ENCODE assay signal across 8 cellular contexts in the genomic region with DNA sequence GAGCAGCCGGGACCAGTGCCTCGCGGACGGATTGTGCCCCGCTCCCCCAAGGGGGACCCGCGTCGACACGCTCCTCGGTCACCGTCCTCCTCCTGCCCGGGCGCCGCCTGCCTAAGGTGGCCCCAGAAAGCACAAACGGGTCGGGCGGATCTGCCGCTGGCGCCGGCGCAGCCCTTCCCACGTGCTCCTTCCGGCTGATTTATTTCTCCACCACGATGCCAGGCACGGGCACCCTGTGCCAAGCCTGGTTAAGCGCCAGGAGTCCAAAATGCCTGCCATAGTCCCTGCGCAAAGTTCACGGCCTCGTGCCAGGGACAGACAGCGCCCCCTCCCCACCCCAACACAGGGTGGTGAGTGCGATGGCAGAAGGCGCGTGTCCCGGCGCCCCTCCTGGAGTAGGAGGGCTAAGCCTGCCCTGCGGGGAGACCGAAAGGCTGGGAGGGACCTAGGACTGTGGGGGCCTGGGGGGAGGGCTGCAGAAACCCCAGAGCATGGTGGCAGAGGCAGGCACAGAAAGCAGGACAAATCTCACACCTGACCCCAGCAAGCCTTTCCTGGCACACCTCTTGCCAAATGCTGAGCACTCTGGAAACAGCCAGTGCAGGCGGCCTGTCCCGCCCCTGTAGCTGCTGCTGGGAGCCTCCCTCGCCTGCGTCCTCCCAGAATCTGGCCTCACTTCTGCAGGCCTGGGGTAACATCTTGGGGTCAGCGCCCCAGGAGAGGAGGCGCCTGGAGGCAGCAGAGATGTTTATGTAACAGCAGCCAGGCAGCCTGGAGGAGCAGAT. TPM values are rescaled to one million over a fixed set of nuclear protein-coding genes. Genes with fewer than 3 reads are reported as not detected.
DNase-seq lines count a peak whose midpoint lies in the region; ATAC-seq and TF ChIP-seq lines count a peak whose summit lies in the region.

No MANE protein-coding gene starts in this region.

- H3K4me1 ChIP-seq in SJSA1 (replicated peaks) (peaks cover 42% of the 10 kb centered on the region), adrenal gland (replicated peaks in 1 of 2) (peaks cover 19 to 31% of the 10 kb centered on the region in 2 donors), heart left ventricle (peaks cover 5 to 68% (median 42%) of the 10 kb centered on the region in 12 donors), trophoblast cell (ENCODE audit: control insufficient read depth in 1 of 2, insufficient read depth in 2 of 2, low read length in 2 of 2) (peaks cover 26 to 41% of the 10 kb centered on the region in 2 experiments)

- H3K27ac ChIP-seq in SJSA1 (peak overlapping the region; percentile 41; the same call in 1 of the 2 replicates), adrenal gland (peak overlapping the region; percentile 24 to 93 (median 92)), heart left ventricle (peak overlapping the region; percentile 94 to 99 (median 98)), trophoblast cell (ENCODE audit: low read depth, low read length) (peak overlapping the region; percentile 52)

- peak overlapping the region; percentile 36 for H3K14ac ChIP-seq in trophoblast cell (ENCODE audit: low read length)

- H2AK5ac ChIP-seq in trophoblast cell (ENCODE audit: low read length), result peak overlapping the region; percentile 40

- no peak overlapping the region for H3K23ac ChIP-seq in trophoblast cell (ENCODE audit: low read length)

- TF ChIP-seq CTCF in adrenal gland (IDR thresholded peaks at IDR 0.05), result no peak
- TF ChIP-seq CTCF in heart left ventricle (IDR thresholded peaks at IDR 0.05), result no peak

- intact Hi-C loops in adrenal gland (cut with DNase I) (no loop called here), heart left ventricle (cut with DNase I) (loop anchor here in 6 of 10 donors (1.0 to 10.0 kb wide), 9 partner anchors 18 to 80 kb away; partner anchors contain the start of gene SEC16A (in 2 of the 6))

- peak overlapping the region; percentile 79 for H3K18ac ChIP-seq in trophoblast cell (ENCODE audit: low read length)

- peaks cover 7% of the 10 kb centered on the region for H3K79me2 ChIP-seq in trophoblast cell (ENCODE audit: control insufficient read depth, insufficient read depth, low read length, poor library complexity)

- peak overlapping the region; percentile 15 for H2BK12ac ChIP-seq in trophoblast cell (ENCODE audit: low read length)

- peak overlapping the region; percentile 65 for H2BK120ac ChIP-seq in trophoblast cell (ENCODE audit: insufficient read depth, low read length, poor library complexity)

- no peaks in the 10 kb centered on the region for H3K9me3 ChIP-seq in SJSA1 (replicated peaks)
- no peaks in the 10 kb centered on the region for H3K9me3 ChIP-seq in adrenal gland (replicated peaks in 1 of 3)
- no peaks in the 10 kb centered on the region for H3K9me3 ChIP-seq in heart left ventricle
- H3K9me3 ChIP-seq in trophoblast cell (ENCODE audit: insufficient read depth, low read depth, low read length), result no peaks in the 10 kb centered on the region

- H2BK5ac ChIP-seq in trophoblast cell (ENCODE audit: low read depth, low read length, poor library complexity), result peak overlapping the region; percentile 61

- peak overlapping the region; percentile 92 for H3K4me2 ChIP-seq in trophoblast cell (ENCODE audit: low read length)

- peak overlapping the region; percentile 13 for H4K12ac ChIP-seq in trophoblast cell (ENCODE audit: low read depth, low read length)

- TF ChIP-seq POLR2A in adrenal gland (IDR thresholded peaks at IDR 0.05) (no peak), heart left ventricle (IDR thresholded peaks at IDR 0.05) (no peak)

- H3K79me1 ChIP-seq in trophoblast cell (ENCODE audit: low read length), result peaks cover 29% of the 10 kb centered on the region

- H4K8ac ChIP-seq in trophoblast cell (ENCODE audit: low read depth, low read length), result peak overlapping the region; percentile 34

- peak overlapping the region; percentile 80 for H2AFZ ChIP-seq in trophoblast cell (ENCODE audit: insufficient read depth, low read length, poor library complexity)

- 7 to 45% (median 9%) methylated on average over 8 to 43 of the region's 43 CpGs for WGBS in adrenal gland, 4 donors
- WGBS in heart left ventricle, 4 donors, result 4 to 21% (median 6%) methylated on average over 12 to 43 of the region's 43 CpGs
- no CpG with 5 or more reads among the region's 43 CpGs for WGBS in trophoblast cell (ENCODE audit: extremely low coverage, insufficient coverage, insufficient read length)

- peak overlapping the region; percentile 56 for H3K9ac ChIP-seq in trophoblast cell (ENCODE audit: low read length)

- H3K36me3 ChIP-seq in SJSA1 (peaks cover 4% of the 10 kb centered on the region; the same call in 1 of the 2 replicates), adrenal gland (replicated peaks in 1 of 2) (no peaks in the 10 kb centered on the region), heart left ventricle (peaks cover 0 to 18% (median 2%) of the 10 kb centered on the region in 9 donors), trophoblast cell (ENCODE audit: control insufficient read depth in 1 of 2, insufficient read depth in 2 of 2, low read length in 2 of 2) (peaks cover 0 to 16% of the 10 kb centered on the region in 2 experiments)

- peak overlapping the region; percentile 67 for H4K91ac ChIP-seq in trophoblast cell (ENCODE audit: low read depth, low read length)

- H3K4me3 ChIP-seq in SJSA1 (peak overlapping the region; percentile 71), adrenal gland (peak overlapping the region in 2 of 4 donors; percentile 18 to 90), heart left ventricle (peak overlapping the region; percentile 57 to 100 (median 80)), trophoblast cell (ENCODE audit: low read depth, low read length) (peak overlapping the region; percentile 66)

- H3K4ac ChIP-seq in trophoblast cell (ENCODE audit: low read depth, low read length), result peak overlapping the region; percentile 28

- H3K27me3 ChIP-seq in SJSA1 (replicated peaks) (no peaks in the 10 kb centered on the region), adrenal gland (no peaks in the 10 kb centered on the region), heart left ventricle (no peaks in the 10 kb centered on the region), trophoblast cell (ENCODE audit: insufficient read depth, low read length) (peaks cover 12% of the 10 kb centered on the region)

- DNase-seq in DMS79 treated with DMSO at 0.1 percent for 48 hours (lab: John Stamatoyannopoulos, UW), result peak; percentile 53
- no peak for DNase-seq in SJSA1 (ENCODE audit: low read depth in 1 of 2, low spot score in 2 of 2)
- peak; percentile 67 to 79 (median 75) for DNase-seq in adrenal gland
- DNase-seq in heart left ventricle, result peak in 4 of 5 donors; percentile 76 to 85 (median 82)
- DNase-seq in trophoblast cell, result peak in 1 of 2 donors; percentile 17
- no peak for DNase-seq in NCI-H524 treated with DMSO at 0.1 percent for 48 hours (lab: John Stamatoyannopoulos, UW)

- peak; percentile 1 for ATAC-seq in HG02885 (IDR thresholded peaks at IDR 0.05; ENCODE audit: poor library complexity, unreplicated experiment)
- peak; percentile 10 to 61 (median 56) for ATAC-seq in heart left ventricle
- no peak for ATAC-seq in GM21619 (IDR thresholded peaks at IDR 0.05; ENCODE audit: unreplicated experiment)

RNA-seq across cellular contexts. Expression of gene NOTCH1, which starts 1.0 kb away (rescaled TPM):
- 6.0 and 8.0 TPM in 2 replicates for total RNA-seq in SJSA1 (2014; rRNA removed; shearing (Covaris generic))
- total RNA-seq in adrenal gland (10 to 100 TPM; 18.1 to 31.5 (median 25.7) TPM), heart left ventricle (10 to 100 TPM; 12.1 to 47.3 (median 22.1) TPM)
- polyA plus RNA-seq in adrenal gland (10 to 100 TPM in 1 of 3 donors, 1 to 10 TPM in 1, under 1 TPM in 1; 0.81 to 21.2 (median 6.2) TPM), heart left ventricle (10 to 100 TPM in 1 of 2 donors, 1 to 10 TPM in 1; 8.0 to 12.1 TPM)
- 28.5 and 29.7 TPM in 2 replicates for polyA plus RNA-seq in trophoblast cell (2013)

Comparison
In these comparisons a context has a peak if more than half of its experiments do, and no peak if none do; other contexts are left out.
1. DNase-seq: peak in DMS79 treated with DMSO at 0.1 percent for 48 hours (single experiment), adrenal gland (7 of 7) and heart left ventricle (4 of 5); none in SJSA1 (0 of 2) and NCI-H524 treated with DMSO at 0.1 percent for 48 hours (single experiment).
2. H3K27ac ChIP-seq: peak in every context shown above with its lines; median percentile 98 in heart left ventricle; 92 in adrenal gland; 52 in trophoblast cell; 41 in SJSA1.
3. intact Hi-C loops: an anchor here in heart left ventricle (1.0 to 10.0 kb wide); none called in adrenal gland.